Comparison of ENCODE assay signal across 9 cellular contexts in the genomic region with DNA sequence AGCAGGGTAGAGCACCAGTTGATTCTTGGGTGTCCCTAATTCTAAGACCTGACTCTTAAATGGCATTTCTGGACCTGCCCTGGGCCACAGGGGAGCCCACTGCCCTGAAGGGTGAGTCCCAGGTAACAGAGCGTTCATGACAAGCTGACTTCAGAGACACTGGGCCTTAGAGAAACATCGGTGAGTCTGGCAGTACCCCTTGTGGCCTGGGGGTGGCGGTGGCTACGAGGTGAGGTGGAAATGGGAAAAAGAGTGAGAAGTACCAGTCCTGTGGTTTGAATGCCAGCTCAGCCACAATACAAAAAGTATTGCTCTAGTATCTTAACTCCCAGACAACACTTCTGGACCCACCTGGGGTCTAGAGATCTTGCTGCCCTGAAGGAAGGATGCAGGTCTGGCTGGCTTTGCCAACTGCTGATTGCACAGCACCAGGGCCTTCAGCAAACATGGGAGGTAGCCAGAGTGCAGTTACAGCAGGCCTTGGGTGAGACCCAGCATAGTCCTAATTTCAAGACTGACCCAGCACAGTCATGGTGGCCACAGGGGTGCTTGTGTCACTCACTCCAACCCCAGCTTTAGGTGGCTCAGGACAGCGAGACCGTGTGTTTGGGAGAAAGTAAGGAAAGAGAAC. TPM values are rescaled to one million over a fixed set of nuclear protein-coding genes. Genes with fewer than 3 reads are reported as not detected.
DNase-seq lines count a peak whose midpoint lies in the region; ATAC-seq and TF ChIP-seq lines count a peak whose summit lies in the region.
"Had no signal": no experiment of that assay in that cellular context is flagged by ENCODE, and none has a peak within 500 bp of the region (broad histone marks: within the 10 kb centered on the region; RNA-seq: fewer than 3 reads in every experiment).

No MANE protein-coding gene starts in this region.

- H3K27ac ChIP-seq in SK-N-SH (ENCODE audit: low read depth in 2 of 2, low read length in 1 of 2), result no peak overlapping the region
- H3K27ac ChIP-seq in iPS DF 6.9 (ENCODE audit: low read length), result no peak overlapping the region
- H3K27ac ChIP-seq in coronary artery, result no peak overlapping the region
- H3K27ac ChIP-seq: SJSA1 had no signal

- H3K4me2 ChIP-seq in SK-N-SH, result no peak overlapping the region

- TF ChIP-seq CTCF in BE2C (IDR thresholded peaks at IDR 0.05; ENCODE audit: low read depth, low read length), result peak; percentile 47
- peak; percentile 50 for TF ChIP-seq CTCF in SK-N-SH (IDR thresholded peaks at IDR 0.05)
- no peak for TF ChIP-seq CTCF in coronary artery (IDR thresholded peaks at IDR 0.05)

- no peaks in the 10 kb centered on the region for H3K9me2 ChIP-seq in SK-N-SH

- H3K27me3 Mint-ChIP-seq in activated naive CD4-positive, alpha-beta T cell treated with anti-CD3 and anti-CD28 coated beads, Interleukin-2, amount 10 ng/mL, durations not matched to agents 7 days and 5 days, result no peaks in the 10 kb centered on the region

- H3K4me3 ChIP-seq in BE2C (ENCODE audit: low read depth, low read length) (no peak overlapping the region), SK-N-SH (ENCODE audit: low read depth in 2 of 2, low read length in 1 of 2) (no peak overlapping the region; a peak in 1 of 4 replicates), iPS DF 6.9 (ENCODE audit: low read length) (no peak overlapping the region), coronary artery (no peak overlapping the region)
- H3K4me3 ChIP-seq: SJSA1 had no signal

- no peak for TF ChIP-seq EP300 in SK-N-SH (IDR thresholded peaks at IDR 0.05; ENCODE audit: borderline replicate concordance in 1 of 2, low read depth in 1 of 2, low read length in 1 of 2)

- H3K9me3 ChIP-seq in BE2C (no peaks in the 10 kb centered on the region), SK-N-SH (no peaks in the 10 kb centered on the region), iPS DF 6.9 (ENCODE audit: control insufficient read depth, insufficient read depth, low read length) (no peaks in the 10 kb centered on the region)
- H3K9me3 ChIP-seq: SJSA1 had no signal

- H3K4me3 Mint-ChIP-seq in activated naive CD4-positive, alpha-beta T cell treated with anti-CD3 and anti-CD28 coated beads, Interleukin-2, amount 10 ng/mL, durations not matched to agents 7 days and 5 days, result no peak overlapping the region

- H2AFZ ChIP-seq in SK-N-SH (ENCODE audit: low read depth), result no peak overlapping the region

- H3K79me2 ChIP-seq in SK-N-SH (ENCODE audit: insufficient read depth), result peaks cover 100% of the 10 kb centered on the region

- peaks cover 48% of the 10 kb centered on the region for H3K4me1 Mint-ChIP-seq in activated naive CD4-positive, alpha-beta T cell treated with anti-CD3 and anti-CD28 coated beads, Interleukin-2, amount 10 ng/mL, durations not matched to agents 7 days and 5 days

- peaks cover 94% of the 10 kb centered on the region for H4K20me1 ChIP-seq in SK-N-SH (ENCODE audit: insufficient read depth)

- H3K27ac Mint-ChIP-seq in activated naive CD4-positive, alpha-beta T cell treated with anti-CD3 and anti-CD28 coated beads, Interleukin-2, amount 10 ng/mL, durations not matched to agents 7 days and 5 days, result peak overlapping the region; percentile 42

- WGBS in SK-N-SH (ENCODE audit: low lambda C conversion rate), result 70% methylated on average over 6 of the region's 6 CpGs
- no CpG with 5 or more reads among the region's 6 CpGs for WGBS in iPS DF 6.9 (ENCODE audit: insufficient coverage, insufficient read length)

- H3K27me3 ChIP-seq in BE2C (no peaks in the 10 kb centered on the region), SK-N-SH (ENCODE audit: insufficient read depth) (no peaks in the 10 kb centered on the region), iPS DF 6.9 (ENCODE audit: control insufficient read depth, insufficient read depth, low read length) (no peaks in the 10 kb centered on the region)
- H3K27me3 ChIP-seq: SJSA1 had no signal

- no peak overlapping the region for H3K9ac ChIP-seq in SK-N-SH

- DNase-seq in BE2C, result peak; percentile 34
- DNase-seq in SK-N-SH, result peak; percentile 42
- peak; percentile 76 for DNase-seq in activated naive CD4-positive, alpha-beta T cell treated with anti-CD3 and anti-CD28 coated beads, Interleukin-2, amount 10 ng/mL, durations not matched to agents 7 days and 5 days
- peak; percentile 55 for DNase-seq in iPS DF 6.9 (ENCODE audit: low read depth, low spot score)
- DNase-seq in stimulated activated CD4-positive, alpha-beta T cell treated with anti-CD3 and anti-CD28 coated beads, TNF-alpha, amount 100 ng/mL, for 24 hours (ENCODE audit: low read depth in 3 of 3), result peak; percentile 40 to 61 (median 47)
- DNase-seq in coronary artery (ENCODE audit: low spot score), result no peak

- H3K36me3 Mint-ChIP-seq in activated naive CD4-positive, alpha-beta T cell treated with anti-CD3 and anti-CD28 coated beads, Interleukin-2, amount 10 ng/mL, durations not matched to agents 7 days and 5 days, result peaks cover 6% of the 10 kb centered on the region

- peak; percentile 80 for ATAC-seq in GM19023 (IDR thresholded peaks at IDR 0.05; ENCODE audit: unreplicated experiment)
- ATAC-seq in HG03175 (IDR thresholded peaks at IDR 0.05; ENCODE audit: unreplicated experiment), result peak; percentile 79

- peaks cover 14% of the 10 kb centered on the region for H3F3A ChIP-seq in SK-N-SH (replicated peaks; ENCODE audit: insufficient read depth)

- CTCF ChIA-PET in SK-N-SH (lab: Yijun Ruan, JAX), result interaction anchor here (0.8 to 2.0 kb wide), 7 partner anchors 9 to 51 kb away, joined by 3 to 4 read pairs (median 3); no protein-coding TSS in a partner anchor
- CTCF ChIA-PET in activated naive CD4-positive, alpha-beta T cell treated with anti-CD3 and anti-CD28 coated beads, Interleukin-2, amount 10 ng/mL, durations not matched to agents 7 days and 5 days (lab: Charles Lee), result interaction anchor here (0.6 to 2.1 kb wide), 17 partner anchors 10 to 459 kb away, joined by 3 to 8 read pairs (median 3); no protein-coding TSS in a partner anchor

- POLR2A ChIA-PET in SK-N-SH (lab: Yijun Ruan, JAX), result no interaction called here

- no peaks in the 10 kb centered on the region for H3K9me3 Mint-ChIP-seq in activated naive CD4-positive, alpha-beta T cell treated with anti-CD3 and anti-CD28 coated beads, Interleukin-2, amount 10 ng/mL, durations not matched to agents 7 days and 5 days

- H3K36me3 ChIP-seq in BE2C (no peaks in the 10 kb centered on the region), SK-N-SH (replicated peaks in 1 of 2; ENCODE audit: control insufficient read depth in 1 of 2, insufficient read depth in 2 of 2, low read length in 1 of 2) (peaks cover 0 to 5% of the 10 kb centered on the region in 2 experiments), iPS DF 6.9 (ENCODE audit: control insufficient read depth, insufficient read depth, low read length) (no peaks in the 10 kb centered on the region)
- H3K36me3 ChIP-seq: SJSA1 had no signal

- TF ChIP-seq RAD21 in SK-N-SH (IDR thresholded peaks at IDR 0.05; ENCODE audit: low read length), result peak; percentile 39; the same call in 1 of the 2 replicates

- H3K4me1 ChIP-seq in BE2C, result no peaks in the 10 kb centered on the region
- H3K4me1 ChIP-seq in SK-N-SH (ENCODE audit: control insufficient read depth in 1 of 2, insufficient read depth in 2 of 2, low read depth in 1 of 2, low read length in 1 of 2), result peaks cover 3 to 5% of the 10 kb centered on the region in 2 experiments; a peak in 2 of 4 replicates
- no peaks in the 10 kb centered on the region for H3K4me1 ChIP-seq in iPS DF 6.9 (ENCODE audit: control insufficient read depth, insufficient read depth, low read length)

TF ChIP-seq in SK-N-SH, 30 proteins besides CTCF, POLR2A, EP300 and RAD21 (continues in another document):
- TF ChIP-seq SMC3 (IDR thresholded peaks at IDR 0.05; ENCODE audit: low read depth, low read length) (no peak), YY1 (IDR thresholded peaks at IDR 0.05; ENCODE audit: low read depth) (no peak), MXI1 (IDR thresholded peaks at IDR 0.05; ENCODE audit: low read depth, low read length) (no peak), RXRA (IDR thresholded peaks at IDR 0.05; ENCODE audit: borderline replicate concordance, low read depth) (no peak), EZH2phosphoT487 (IDR thresholded peaks at IDR 0.05; ENCODE audit: borderline replicate concordance, low read depth) (no peak), FOXM1 (IDR thresholded peaks at IDR 0.05; ENCODE audit: low read depth) (no peak), NRF1 (IDR thresholded peaks at IDR 0.05; ENCODE audit: low read depth, low read length) (no peak), ELF1 (IDR thresholded peaks at IDR 0.05) (no peak), MEF2A (IDR thresholded peaks at IDR 0.05; ENCODE audit: borderline replicate concordance, low read depth) (no peak), FOSL2 (IDR thresholded peaks at IDR 0.05; ENCODE audit: borderline replicate concordance, low read depth) (no peak), RFX5 (IDR thresholded peaks at IDR 0.05; ENCODE audit: low read length) (no peak), FOXJ3 (CRISPR knock-in tag; IDR thresholded peaks at IDR 0.05) (no peak), TCF12 (IDR thresholded peaks at IDR 0.05) (no peak)
- TF ChIP-seq, protein P1, sequence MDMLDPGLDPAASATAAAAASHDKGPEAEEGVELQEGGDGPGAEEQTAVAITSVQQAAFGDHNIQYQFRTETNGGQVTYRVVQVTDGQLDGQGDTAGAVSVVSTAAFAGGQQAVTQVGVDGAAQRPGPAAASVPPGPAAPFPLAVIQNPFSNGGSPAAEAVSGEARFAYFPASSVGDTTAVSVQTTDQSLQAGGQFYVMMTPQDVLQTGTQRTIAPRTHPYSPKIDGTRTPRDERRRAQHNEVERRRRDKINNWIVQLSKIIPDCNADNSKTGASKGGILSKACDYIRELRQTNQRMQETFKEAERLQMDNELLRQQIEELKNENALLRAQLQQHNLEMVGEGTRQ (IDR thresholded peaks at IDR 0.05; ENCODE audit: borderline replicate concordance, low read depth, low read length), result no peak
- TF ChIP-seq, protein P2, sequence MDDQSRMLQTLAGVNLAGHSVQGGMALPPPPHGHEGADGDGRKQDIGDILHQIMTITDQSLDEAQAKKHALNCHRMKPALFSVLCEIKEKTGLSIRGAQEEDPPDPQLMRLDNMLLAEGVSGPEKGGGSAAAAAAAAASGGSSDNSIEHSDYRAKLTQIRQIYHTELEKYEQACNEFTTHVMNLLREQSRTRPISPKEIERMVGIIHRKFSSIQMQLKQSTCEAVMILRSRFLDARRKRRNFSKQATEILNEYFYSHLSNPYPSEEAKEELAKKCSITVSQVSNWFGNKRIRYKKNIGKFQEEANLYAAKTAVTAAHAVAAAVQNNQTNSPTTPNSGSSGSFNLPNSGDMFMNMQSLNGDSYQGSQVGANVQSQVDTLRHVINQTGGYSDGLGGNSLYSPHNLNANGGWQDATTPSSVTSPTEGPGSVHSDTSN (IDR thresholded peaks at IDR 0.05), result no peak

RNA-seq across cellular contexts. Expression of a gene that starts 44.5 kb away (rescaled TPM):
- polyA plus RNA-seq in BE2C (2012; ENCODE audit: insufficient read depth, insufficient read length, low read depth), result 33.6 TPM
- 31.4 and 40.5 TPM in 2 replicates for polyA plus RNA-seq in SK-N-SH (2012; rRNA removed)
- polyA plus RNA-seq in SK-N-SH (2012; cell fraction: cytosol; rRNA removed), result 35.3 and 43.2 TPM in 2 replicates
- 61.1 and 110 TPM in 2 replicates for polyA plus RNA-seq in SK-N-SH (2012; cell fraction: nucleus; rRNA removed)
